ENCODE assay signal across 14 cellular contexts in genomic region chr1:24915819-24916602, GRCh38. TPM values are rescaled to one million over a fixed set of nuclear protein-coding genes. Genes with fewer than 3 reads are reported as not detected.
A peak's percentile ranks its signal among the peaks of the same experiment; 100 is the strongest.
DNase-seq lines count a peak whose midpoint lies in the region; ATAC-seq and TF ChIP-seq lines count a peak whose summit lies in the region.
"Had no signal": no experiment of that assay in that cellular context is flagged by ENCODE, and none has a peak within 500 bp of the region (broad histone marks: within the 10 kb centered on the region; RNA-seq: fewer than 3 reads in every experiment).

No MANE protein-coding gene starts in this region.

- peak overlapping the region; percentile 76 for H3K27ac ChIP-seq in SU-DHL-6 (ENCODE audit: low read depth, low read length)
- H3K27ac ChIP-seq in endodermal cell (ENCODE audit: low read depth, low read length), result no peak overlapping the region
- H3K27ac ChIP-seq in testis, result no peak overlapping the region
- H3K27ac ChIP-seq: A549, left ventricle myocardium inferior, SJCRH30, thoracic aorta had no signal

- TF ChIP-seq CTCF in SU-DHL-6 (IDR thresholded peaks at IDR 0.05; ENCODE audit: insufficient read depth, low read length, poor library complexity, severe bottlenecking) (no peak), endodermal cell (conservative IDR thresholded peaks at IDR 0.05) (no peak), testis (IDR thresholded peaks at IDR 0.05) (no peak)

- H3K4me1 ChIP-seq in endodermal cell (ENCODE audit: control insufficient read depth, insufficient read depth, low read length) (no peaks in the 10 kb centered on the region), testis (no peaks in the 10 kb centered on the region)
- H3K4me1 ChIP-seq: A549 had no signal

- H3K4me2 ChIP-seq in SU-DHL-6 (ENCODE audit: low read depth, low read length, poor library complexity, severe bottlenecking), result peak overlapping the region; percentile 25
- H3K4me2 ChIP-seq: A549 had no signal

- no peak overlapping the region for H3K9ac ChIP-seq in SU-DHL-6 (ENCODE audit: low read length)
- H3K9ac ChIP-seq in endodermal cell (ENCODE audit: extremely low read depth, low read length, poor library complexity, severe bottlenecking), result no peak overlapping the region

- 79 to 81% methylated on average over 6 to 21 of the region's 21 CpGs for WGBS in endodermal cell (ENCODE audit: insufficient coverage in 1 of 2, insufficient read length in 1 of 2), 2 experiments
- 90 to 96% methylated on average over 14 to 21 of the region's 21 CpGs for WGBS in testis, 2 donors

- no peaks in the 10 kb centered on the region for H4K20me1 ChIP-seq in SU-DHL-6 (ENCODE audit: low read depth, low read length)

- H3K9me3 ChIP-seq in SU-DHL-6 (ENCODE audit: insufficient read depth, low read length) (no peaks in the 10 kb centered on the region), endodermal cell (ENCODE audit: control insufficient read depth, low read length) (no peaks in the 10 kb centered on the region), testis (no peaks in the 10 kb centered on the region)
- H3K9me3 ChIP-seq: A549, left ventricle myocardium inferior, SJCRH30, thoracic aorta had no signal

- no peaks in the 10 kb centered on the region for H3K9me2 ChIP-seq in SU-DHL-6 (replicated peaks; ENCODE audit: insufficient read depth, low read length)

- peaks cover 96% of the 10 kb centered on the region for H3K4me1 Mint-ChIP-seq in activated T-cell treated with anti-CD3 and anti-CD28 coated beads, Interleukin-2, amount 50 U/mL, for 24 hours (ENCODE audit: low read depth)
- peaks cover 63% of the 10 kb centered on the region for H3K4me1 Mint-ChIP-seq in activated T-cell treated with anti-CD3 and anti-CD28 coated beads, Interleukin-2, amount 50 U/mL, for 72 hours (ENCODE audit: low read depth)
- H3K4me1 Mint-ChIP-seq in endodermal cell, result peaks cover 4% of the 10 kb centered on the region
- peaks cover 82% of the 10 kb centered on the region for H3K4me1 Mint-ChIP-seq in stimulated activated memory B cell treated with anti-CD40 and anti-IgM and Interleukin-4, amounts not matched to agents 10 μg/mL and 1 μg/mL and 100 μg/mL, for 72 hours

- H3K9me3 Mint-ChIP-seq in activated T-cell treated with anti-CD3 and anti-CD28 coated beads, Interleukin-2, amount 50 U/mL, for 24 hours, result no peaks in the 10 kb centered on the region
- H3K9me3 Mint-ChIP-seq in activated T-cell treated with anti-CD3 and anti-CD28 coated beads, Interleukin-2, amount 50 U/mL, for 72 hours, result no peaks in the 10 kb centered on the region
- no peaks in the 10 kb centered on the region for H3K9me3 Mint-ChIP-seq in endodermal cell
- H3K9me3 Mint-ChIP-seq in stimulated activated memory B cell treated with anti-CD40 and anti-IgM and Interleukin-4, amounts not matched to agents 10 μg/mL and 1 μg/mL and 100 μg/mL, for 72 hours, result no peaks in the 10 kb centered on the region
- H3K9me3 Mint-ChIP-seq: activated naive CD4-positive, alpha-beta T cell treated with anti-CD3 and anti-CD28 coated beads, Interleukin-2, amount 50 U/mL, for 24 hours; nephron had no signal

- H3K79me2 ChIP-seq in SU-DHL-6 (ENCODE audit: insufficient read depth, low read length), result peaks cover 3% of the 10 kb centered on the region; the same call in 1 of the 2 replicates

- no peaks in the 10 kb centered on the region for H3K27me3 Mint-ChIP-seq in activated T-cell treated with anti-CD3 and anti-CD28 coated beads, Interleukin-2, amount 50 U/mL, for 24 hours
- H3K27me3 Mint-ChIP-seq in activated T-cell treated with anti-CD3 and anti-CD28 coated beads, Interleukin-2, amount 50 U/mL, for 72 hours (ENCODE audit: low read depth), result no peaks in the 10 kb centered on the region
- H3K27me3 Mint-ChIP-seq in endodermal cell (ENCODE audit: insufficient read depth), result no peaks in the 10 kb centered on the region
- no peaks in the 10 kb centered on the region for H3K27me3 Mint-ChIP-seq in stimulated activated memory B cell treated with anti-CD40 and anti-IgM and Interleukin-4, amounts not matched to agents 10 μg/mL and 1 μg/mL and 100 μg/mL, for 72 hours
- H3K27me3 Mint-ChIP-seq: activated naive CD4-positive, alpha-beta T cell treated with anti-CD3 and anti-CD28 coated beads, Interleukin-2, amount 50 U/mL, for 24 hours had no signal

- no peak overlapping the region for H3K4me3 Mint-ChIP-seq in activated T-cell treated with anti-CD3 and anti-CD28 coated beads, Interleukin-2, amount 50 U/mL, for 24 hours
- no peak overlapping the region for H3K4me3 Mint-ChIP-seq in activated T-cell treated with anti-CD3 and anti-CD28 coated beads, Interleukin-2, amount 50 U/mL, for 72 hours
- H3K4me3 Mint-ChIP-seq in endodermal cell, result no peak overlapping the region
- peak overlapping the region; percentile 31 for H3K4me3 Mint-ChIP-seq in stimulated activated memory B cell treated with anti-CD40 and anti-IgM and Interleukin-4, amounts not matched to agents 10 μg/mL and 1 μg/mL and 100 μg/mL, for 72 hours
- H3K4me3 Mint-ChIP-seq: activated naive CD4-positive, alpha-beta T cell treated with anti-CD3 and anti-CD28 coated beads, Interleukin-2, amount 50 U/mL, for 24 hours; nephron had no signal

- H3K4me3 ChIP-seq in SU-DHL-6 (ENCODE audit: insufficient read depth, low read length, poor library complexity, severe bottlenecking) (no peak overlapping the region), endodermal cell (ENCODE audit: low read length) (no peak overlapping the region), testis (no peak overlapping the region)
- H3K4me3 ChIP-seq: A549, left ventricle myocardium inferior, SJCRH30, thoracic aorta had no signal

- no peaks in the 10 kb centered on the region; the same call in none of the 2 replicates for H3F3A ChIP-seq in SU-DHL-6 (ENCODE audit: insufficient read depth)

- H3K36me3 ChIP-seq in SU-DHL-6 (ENCODE audit: low read length) (no peaks in the 10 kb centered on the region), endodermal cell (ENCODE audit: control insufficient read depth, insufficient read depth, low read length) (no peaks in the 10 kb centered on the region), testis (ENCODE audit: low read depth, missing control alignments) (no peaks in the 10 kb centered on the region)
- H3K36me3 ChIP-seq: left ventricle myocardium inferior, SJCRH30, thoracic aorta had no signal

- H3K27ac Mint-ChIP-seq in activated T-cell treated with anti-CD3 and anti-CD28 coated beads, Interleukin-2, amount 50 U/mL, for 24 hours, result peak overlapping the region; percentile 96
- no peak overlapping the region for H3K27ac Mint-ChIP-seq in activated T-cell treated with anti-CD3 and anti-CD28 coated beads, Interleukin-2, amount 50 U/mL, for 72 hours
- H3K27ac Mint-ChIP-seq in endodermal cell, result no peak overlapping the region
- peak overlapping the region; percentile 88 for H3K27ac Mint-ChIP-seq in stimulated activated memory B cell treated with anti-CD40 and anti-IgM and Interleukin-4, amounts not matched to agents 10 μg/mL and 1 μg/mL and 100 μg/mL, for 72 hours

- no peak for TF ChIP-seq POLR2A in testis (IDR thresholded peaks at IDR 0.05)

- H3K36me3 Mint-ChIP-seq in activated T-cell treated with anti-CD3 and anti-CD28 coated beads, Interleukin-2, amount 50 U/mL, for 24 hours (ENCODE audit: low read depth), result peaks cover 99% of the 10 kb centered on the region
- H3K36me3 Mint-ChIP-seq in activated T-cell treated with anti-CD3 and anti-CD28 coated beads, Interleukin-2, amount 50 U/mL, for 72 hours (ENCODE audit: insufficient read depth in 2 of 2), result peaks cover 16 to 38% of the 10 kb centered on the region in 2 donors
- H3K36me3 Mint-ChIP-seq in endodermal cell (ENCODE audit: low read depth), result no peaks in the 10 kb centered on the region
- peaks cover 70% of the 10 kb centered on the region for H3K36me3 Mint-ChIP-seq in stimulated activated memory B cell treated with anti-CD40 and anti-IgM and Interleukin-4, amounts not matched to agents 10 μg/mL and 1 μg/mL and 100 μg/mL, for 72 hours

- H2AFZ ChIP-seq in SU-DHL-6 (ENCODE audit: low read depth, low read length, severe bottlenecking), result no peak overlapping the region

- ATAC-seq in activated T-cell treated with anti-CD3 and anti-CD28 coated beads, Interleukin-2, amount 50 U/mL, for 72 hours (replicated peaks in 1 of 2), result no peak
- ATAC-seq in stimulated activated memory B cell treated with anti-CD40 and anti-IgM and Interleukin-4, amounts not matched to agents 10 μg/mL and 1 μg/mL and 100 μg/mL, for 72 hours, result peak; percentile 86
- ATAC-seq: A549 had no signal

- H3K27me3 ChIP-seq in SU-DHL-6 (ENCODE audit: low read length) (no peaks in the 10 kb centered on the region), endodermal cell (ENCODE audit: control insufficient read depth, insufficient read depth, low read length, poor library complexity, severe bottlenecking) (no peaks in the 10 kb centered on the region), testis (no peaks in the 10 kb centered on the region)

- no peak for DNase-seq in activated T-cell treated with anti-CD3 and anti-CD28 coated beads, Interleukin-2, amount 50 U/mL, for 24 hours
- no peak for DNase-seq in activated T-cell treated with anti-CD3 and anti-CD28 coated beads, Interleukin-2, amount 50 U/mL, for 72 hours
- DNase-seq in endodermal cell (peak; percentile 79), testis (no peak), NCI-H1436 treated with DMSO at 0.1 percent for 48 hours (lab: John Stamatoyannopoulos, UW) (no peak)
- DNase-seq in NK-92 treated with Interleukin-12 subunit alpha and Interleukin-12 subunit beta, amount 100 ng/mL, for 24 hours (lab: John Stamatoyannopoulos, UW), result no peak
- DNase-seq: left ventricle myocardium inferior had no signal

- intact Hi-C loops in testis (cut with DNase I; ENCODE audit: low total_unique reads), result no loop called here

RNA-seq across cellular contexts. Expression of gene RUNX3, which starts 14.1 kb away (rescaled TPM):
- total RNA-seq in activated T-cell treated with anti-CD3 and anti-CD28 coated beads, Interleukin-2, amount 50 U/mL, for 72 hours, result 100 to 1,000 TPM; 254 to 298 TPM
- total RNA-seq in endodermal cell (under 1 TPM; 0.24 to 0.31 TPM), testis (1 to 10 TPM; 5.7 to 6.4 TPM)
- 0.14 TPM for polyA plus RNA-seq in endodermal cell (2013, experiment 1 of 2)
- 0.17 TPM for polyA plus RNA-seq in endodermal cell (2013, experiment 2 of 2)
- 5.1 TPM for polyA plus RNA-seq in testis (ENCODE audit: insufficient read depth, low read depth, low replicate concordance)

Comparison
In these comparisons a context has a peak if more than half of its experiments do, and no peak if none do; other contexts are left out.
1. H3K27ac Mint-ChIP-seq: peak in activated T-cell treated with anti-CD3 and anti-CD28 coated beads, Interleukin-2, amount 50 U/mL, for 24 hours (single experiment) and stimulated activated memory B cell treated with anti-CD40 and anti-IgM and Interleukin-4, amounts not matched to agents 10 μg/mL and 1 μg/mL and 100 μg/mL, for 72 hours (single experiment); none in activated T-cell treated with anti-CD3 and anti-CD28 coated beads, Interleukin-2, amount 50 U/mL, for 72 hours (single experiment) and endodermal cell (single experiment).
2. RNA of gene RUNX3, which starts 14.1 kb away (total RNA-seq): 254 to 298 TPM in activated T-cell treated with anti-CD3 and anti-CD28 coated beads, Interleukin-2, amount 50 U/mL, for 72 hours; 5.7 to 6.4 TPM in testis and 0.24 to 0.31 TPM in endodermal cell; every median in the first group is over 10 times any median in the second.